ENCODE assay signal across 21 cellular contexts in the genomic region with DNA sequence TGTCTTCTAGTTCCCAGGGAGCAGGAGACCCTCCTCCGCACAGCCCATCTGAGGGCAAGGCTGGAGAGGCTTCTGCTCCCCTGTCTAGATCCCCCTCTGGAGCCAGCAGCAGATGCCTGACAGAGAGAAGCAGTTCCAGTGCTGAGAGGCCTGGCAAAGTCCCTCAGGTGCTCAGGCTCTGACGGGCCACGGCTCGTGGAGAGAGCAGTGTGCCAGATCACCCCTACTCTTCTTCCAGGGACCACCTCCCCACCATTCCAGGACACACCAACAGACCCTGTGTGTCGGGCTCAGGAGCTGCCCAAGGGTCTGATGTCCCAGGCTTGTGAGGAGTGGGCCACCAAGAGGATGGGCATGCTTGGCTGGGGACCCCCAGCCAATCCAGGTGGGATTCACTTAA. TPM values are rescaled to one million over a fixed set of nuclear protein-coding genes. Genes with fewer than 3 reads are reported as not detected.
DNase-seq lines count a peak whose midpoint lies in the region; ATAC-seq and TF ChIP-seq lines count a peak whose summit lies in the region.
"Had no signal": no experiment of that assay in that cellular context is flagged by ENCODE, and none has a peak within 500 bp of the region (broad histone marks: within the 10 kb centered on the region; RNA-seq: fewer than 3 reads in every experiment).

No MANE protein-coding gene starts in this region.

- no peaks in the 10 kb centered on the region for H3K36me3 Mint-ChIP-seq in neural progenitor cell

- H3K27ac Mint-ChIP-seq in neural progenitor cell, result no peak overlapping the region
- H3K27ac Mint-ChIP-seq: H9 had no signal

- H3K9me3 ChIP-seq in BLaER1 (no peaks in the 10 kb centered on the region), heart left ventricle (no peaks in the 10 kb centered on the region), testis (no peaks in the 10 kb centered on the region), neural progenitor cell (ENCODE audit: low read depth) (no peaks in the 10 kb centered on the region)

- H3K4me1 ChIP-seq in BLaER1 (peaks cover 78% of the 10 kb centered on the region), heart left ventricle (no peaks in the 10 kb centered on the region), testis (no peaks in the 10 kb centered on the region), neural progenitor cell (no peaks in the 10 kb centered on the region)

- intact Hi-C loops in heart left ventricle (cut with DNase I) (loop anchor here in 1 of 10 donors (5.0 kb wide), 1 partner anchor 480 kb away; no protein-coding TSS in a partner anchor), posterior cingulate gyrus (cut with DNase I) (no loop called here), testis (cut with DNase I; ENCODE audit: low total_unique reads) (no loop called here)

- H3K9me3 Mint-ChIP-seq in neural progenitor cell, result peaks cover 2% of the 10 kb centered on the region
- H3K9me3 Mint-ChIP-seq: H9 had no signal

- no peak for TF ChIP-seq POLR2A in heart left ventricle (IDR thresholded peaks at IDR 0.05)
- TF ChIP-seq POLR2A in testis (IDR thresholded peaks at IDR 0.05), result no peak

- peaks cover 9% of the 10 kb centered on the region for H3K27me3 Mint-ChIP-seq in neural progenitor cell (ENCODE audit: insufficient read depth, low read depth)

- peaks cover 14% of the 10 kb centered on the region for H3K4me1 Mint-ChIP-seq in neural progenitor cell

- 94 to 100% (median 94%) methylated on average over 1 to 5 of the region's 5 CpGs for WGBS in heart left ventricle, 4 donors
- 96 to 100% methylated on average over 1 to 5 of the region's 5 CpGs for WGBS in testis, 2 donors

- H3K4me3 ChIP-seq in BLaER1, result no peak overlapping the region
- H3K4me3 ChIP-seq in H7 (ENCODE audit: insufficient read depth, low read depth, low read length), result no peak overlapping the region
- H3K4me3 ChIP-seq in heart left ventricle, result no peak overlapping the region
- H3K4me3 ChIP-seq in testis, result no peak overlapping the region
- H3K4me3 ChIP-seq in neural progenitor cell, result no peak overlapping the region
- H3K4me3 ChIP-seq: GM12878, PC-9 had no signal

- peak; percentile 34 for DNase-seq in H7
- DNase-seq in heart left ventricle, result peak in 4 of 5 donors; percentile 5 to 20 (median 5)
- DNase-seq in posterior cingulate gyrus, result peak in 6 of 10 donors; percentile 1 to 52 (median 14)
- no peak for DNase-seq in KG1 (lab: John Stamatoyannopoulos, UW)
- DNase-seq in testis, result no peak
- DNase-seq in neural progenitor cell (ENCODE audit: low spot score), result no peak
- DNase-seq: C1 segment of cervical spinal cord, COR-L47, DMS79, H9, NCI-H1417, NCI-H1930, NCI-H2171, NCI-H774, PC-9 had no signal

- H3K36me3 ChIP-seq in BLaER1 (no peaks in the 10 kb centered on the region), H7 (replicated peaks; ENCODE audit: control insufficient read depth, insufficient read depth, low read length) (no peaks in the 10 kb centered on the region), heart left ventricle (no peaks in the 10 kb centered on the region), testis (ENCODE audit: low read depth, missing control alignments) (no peaks in the 10 kb centered on the region), neural progenitor cell (no peaks in the 10 kb centered on the region)

- no peak for TF ChIP-seq CTCF in heart left ventricle (IDR thresholded peaks at IDR 0.05)
- no peak for TF ChIP-seq CTCF in testis (IDR thresholded peaks at IDR 0.05)
- TF ChIP-seq CTCF in neural progenitor cell (IDR thresholded peaks at IDR 0.05), result no peak

- no peak overlapping the region for H3K9ac ChIP-seq in BLaER1
- no peak overlapping the region for H3K9ac ChIP-seq in neural progenitor cell

- no peak overlapping the region for H2AFZ ChIP-seq in neural progenitor cell (replicated peaks)
- H2AFZ ChIP-seq: PC-9 had no signal

- H3K27me3 ChIP-seq in BLaER1 (no peaks in the 10 kb centered on the region), H7 (ENCODE audit: control insufficient read depth, insufficient read depth, low read length) (no peaks in the 10 kb centered on the region), heart left ventricle (peaks cover 0 to 11% (median 0%) of the 10 kb centered on the region in 9 donors), testis (no peaks in the 10 kb centered on the region), neural progenitor cell (no peaks in the 10 kb centered on the region)

- 0 out of 2 replicates have a peak overlapping the region, but pooled peaks have one; percentile 18 for H3K27ac ChIP-seq in BLaER1
- H3K27ac ChIP-seq in heart left ventricle, result no peak overlapping the region
- no peak overlapping the region for H3K27ac ChIP-seq in testis
- no peak overlapping the region for H3K27ac ChIP-seq in neural progenitor cell
- H3K27ac ChIP-seq: PC-9 had no signal

- no peak overlapping the region for H3K4me3 Mint-ChIP-seq in neural progenitor cell
- H3K4me3 Mint-ChIP-seq: H9 had no signal

- H4K20me1 ChIP-seq in BLaER1, result no peaks in the 10 kb centered on the region
- H4K20me1 ChIP-seq in neural progenitor cell (ENCODE audit: low read depth), result no peaks in the 10 kb centered on the region

- H3F3A ChIP-seq in neural progenitor cell (ENCODE audit: low read depth), result no peaks in the 10 kb centered on the region

- no peak for ATAC-seq in heart left ventricle
- ATAC-seq: GM12878 had no signal

- H3K4me2 ChIP-seq in BLaER1 (peak overlapping the region; percentile 98), neural progenitor cell (no peak overlapping the region)
- H3K4me2 ChIP-seq: PC-9 had no signal

- H3K79me2 ChIP-seq in neural progenitor cell (ENCODE audit: low read depth), result no peaks in the 10 kb centered on the region

RNA-seq across cellular contexts. Expression of a gene that starts 22.5 kb away (rescaled TPM):
- not detected in 2 replicates for total RNA-seq in H7 (2014; rRNA removed; shearing (Covaris generic))
- total RNA-seq in heart left ventricle, result 100 to 1,000 TPM in 2 of 9 donors, 10 to 100 TPM in 7; 25.5 to 170 (median 75.3) TPM
- 100 to 1,000 TPM in 1 of 2 donors, 10 to 100 TPM in 1; 11.1 to 121 TPM for polyA plus RNA-seq in heart left ventricle
- under 1 TPM in 1 of 2 donors, not detected in 1; 0.16 TPM for total RNA-seq in testis
- 0.86 TPM for polyA plus RNA-seq in testis (ENCODE audit: insufficient read depth, low read depth, low replicate concordance)
- not detected in 2 replicates for total RNA-seq in neural progenitor cell (ENCODE audit: low replicate concordance)
- total RNA-seq: G401, GM12878, H9, LHCN-M2, NCI-H460, PC-9 had no signal
- polyA plus RNA-seq: AG04450, GM12878 had no signal

RNA-seq across cellular contexts. Expression of a gene that starts 47.5 kb away (rescaled TPM):
- 1.9 and 3.2 TPM in 2 replicates for total RNA-seq in H7 (2014; rRNA removed; shearing (Covaris generic))
- total RNA-seq in heart left ventricle, result 1 to 10 TPM in 1 of 9 donors, under 1 TPM in 4, not detected in 4; 0.25 to 1.1 (median 0.40) TPM
- under 1 TPM; 0.15 to 0.61 TPM for polyA plus RNA-seq in heart left ventricle
- 10 to 100 TPM in 1 of 2 donors, 1 to 10 TPM in 1; 9.8 to 12.1 TPM for total RNA-seq in testis
- polyA plus RNA-seq in testis (ENCODE audit: insufficient read depth, low read depth, low replicate concordance), result 4.9 TPM
- total RNA-seq in neural progenitor cell (ENCODE audit: low replicate concordance), result 0.77 and 12.1 TPM in 2 replicates
- total RNA-seq: G401, GM12878, LHCN-M2, PC-9 had no signal
- polyA plus RNA-seq: GM12878 had no signal

Comparison
In these comparisons a context has a peak if more than half of its experiments do, and no peak if none do; other contexts are left out.
1. DNase-seq: peak in H7 (single experiment), heart left ventricle (4 of 5) and posterior cingulate gyrus (6 of 10); none in KG1 (single experiment), testis (single experiment) and neural progenitor cell (single experiment).
2. RNA of a gene that starts 22.5 kb away (total RNA-seq): 25.5 to 170 TPM in heart left ventricle; 0.16 TPM in testis, not detected in H7 and not detected in neural progenitor cell; every median in the first group is over 10 times any median in the second.